11 cellular contexts compared by ENCODE assay signal in the genomic region with DNA sequence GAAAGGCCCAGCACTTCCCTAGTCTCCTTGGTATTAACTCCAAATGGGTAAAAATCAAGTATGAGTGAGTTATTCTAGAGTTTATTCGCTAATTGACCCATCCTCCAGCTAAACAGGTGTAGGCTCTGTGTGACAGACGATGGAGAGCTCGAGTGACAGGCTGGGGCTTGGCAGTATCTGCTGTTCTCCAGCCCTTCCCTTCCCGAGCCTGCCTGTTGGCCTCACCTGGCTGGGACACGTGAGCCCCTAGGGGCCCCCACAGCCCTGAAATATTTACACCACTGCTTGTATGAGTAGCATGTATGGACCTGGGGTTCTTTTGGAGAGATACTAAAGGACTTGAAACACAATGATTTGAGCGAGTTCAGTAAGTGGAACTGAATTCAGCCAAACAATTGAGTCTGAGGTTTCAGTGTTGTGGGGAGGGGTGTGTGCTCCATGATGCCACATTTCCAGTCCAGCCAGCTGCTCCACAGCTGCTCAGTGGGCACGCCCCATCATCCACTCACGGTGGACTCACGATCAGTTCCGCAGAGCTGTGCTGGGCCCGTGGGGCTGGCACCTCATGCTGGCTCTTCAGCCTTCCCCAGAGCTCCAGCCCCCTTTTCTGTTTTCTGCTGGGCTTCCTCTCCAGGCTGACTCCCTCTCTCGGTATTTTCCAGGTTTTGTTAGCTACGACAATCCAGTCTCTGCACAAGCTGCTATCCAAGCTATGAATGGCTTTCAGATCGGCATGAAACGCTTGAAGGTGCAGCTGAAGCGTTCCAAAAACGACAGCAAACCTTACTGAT.
DNase-seq lines count a peak whose midpoint lies in the region; ATAC-seq and TF ChIP-seq lines count a peak whose summit lies in the region.
"Had no signal": no experiment of that assay in that cellular context is flagged by ENCODE, and none has a peak within 500 bp of the region (broad histone marks: within the 10 kb centered on the region; RNA-seq: fewer than 3 reads in every experiment).

No MANE protein-coding gene starts in this region.

- H3K36me3 ChIP-seq in lower lobe of right lung, result peaks cover 81% of the 10 kb centered on the region
- peaks cover 0 to 51% (median 5%) of the 10 kb centered on the region in 3 donors for H3K36me3 ChIP-seq in tibial nerve

- TF ChIP-seq POLR2A in tibial nerve (IDR thresholded peaks at IDR 0.05), result no peak

- peak in 1 of 2 donors; percentile 15 for TF ChIP-seq EP300 in tibial nerve (IDR thresholded peaks at IDR 0.05)

- H3K4me3 Mint-ChIP-seq in activated CD4-positive, alpha-beta T cell treated with anti-CD3 and anti-CD28 coated beads, Interleukin-2, amount 10 ng/mL, durations not matched to agents 24 days and 14 days, result no peak overlapping the region

- WGBS in tibial nerve, 2 donors, result 44 to 49% methylated on average over 17 of the region's 17 CpGs

- no peaks in the 10 kb centered on the region for H3K27me3 Mint-ChIP-seq in activated CD4-positive, alpha-beta T cell treated with anti-CD3 and anti-CD28 coated beads, Interleukin-2, amount 10 ng/mL, durations not matched to agents 24 days and 14 days

- H3K27me3 ChIP-seq in lower lobe of right lung (ENCODE audit: low read depth) (no peaks in the 10 kb centered on the region), tibial nerve (no peaks in the 10 kb centered on the region)
- H3K27me3 ChIP-seq: Peyer's patch had no signal

- peaks cover 14% of the 10 kb centered on the region for H3K4me1 ChIP-seq in lower lobe of right lung
- peaks cover 0 to 59% (median 33%) of the 10 kb centered on the region in 4 donors for H3K4me1 ChIP-seq in tibial nerve
- H3K4me1 ChIP-seq: Peyer's patch had no signal

- peaks cover 70% of the 10 kb centered on the region for H3K36me3 Mint-ChIP-seq in activated CD4-positive, alpha-beta T cell treated with anti-CD3 and anti-CD28 coated beads, Interleukin-2, amount 10 ng/mL, durations not matched to agents 24 days and 14 days (ENCODE audit: low read depth)

- H3K4me3 ChIP-seq in lower lobe of right lung (no peak overlapping the region), tibial nerve (no peak overlapping the region)
- H3K4me3 ChIP-seq: Peyer's patch had no signal

- TF ChIP-seq CTCF in lower lobe of right lung (IDR thresholded peaks at IDR 0.05) (no peak), tibial nerve (IDR thresholded peaks at IDR 0.05) (no peak)

- intact Hi-C loops in activated CD4-positive, alpha-beta T cell treated with anti-CD3 and anti-CD28 coated beads, Interleukin-2, amount 10 ng/mL, durations not matched to agents 24 days and 14 days (cut with micrococcal nuclease), result no loop called here
- intact Hi-C loops in lower lobe of right lung (cut with DNase I), result no loop called here

- no peak for DNase-seq in activated CD4-positive, alpha-beta T cell treated with anti-CD3 and anti-CD28 coated beads, Interleukin-2, amount 10 ng/mL, durations not matched to agents 24 days and 14 days
- DNase-seq in activated CD4-positive, alpha-beta T cell treated with anti-CD3 and anti-CD28 coated beads for 1 hour, result no peak
- DNase-seq in astrocyte of the hippocampus (ENCODE audit: low read depth, low spot score) (peak; percentile 26), lower lobe of right lung (no peak), tibial nerve (ENCODE audit: low spot score in 2 of 2) (no peak), SKM-1 treated with dmso at 0.1 percent for 144 hours (lab: John Stamatoyannopoulos, UW; ENCODE audit: unreplicated experiment) (no peak), ureter (ENCODE audit: low spot score) (no peak)
- DNase-seq: activated T-cell treated with anti-CD3 and anti-CD28 coated beads, Interleukin-2, amount 50 U/mL, for 1 hour; IMR-90; Peyer's patch had no signal

- H3K4me1 Mint-ChIP-seq in activated CD4-positive, alpha-beta T cell treated with anti-CD3 and anti-CD28 coated beads, Interleukin-2, amount 10 ng/mL, durations not matched to agents 24 days and 14 days, result peaks cover 22% of the 10 kb centered on the region

- peak overlapping the region; percentile 29 for H3K27ac Mint-ChIP-seq in activated CD4-positive, alpha-beta T cell treated with anti-CD3 and anti-CD28 coated beads, Interleukin-2, amount 10 ng/mL, durations not matched to agents 24 days and 14 days

- H3K27ac ChIP-seq in lower lobe of right lung, result no peak overlapping the region
- peak overlapping the region; percentile 26 to 87 (median 64) for H3K27ac ChIP-seq in tibial nerve
- H3K27ac ChIP-seq: Peyer's patch had no signal

- no peaks in the 10 kb centered on the region for H3K9me3 Mint-ChIP-seq in activated CD4-positive, alpha-beta T cell treated with anti-CD3 and anti-CD28 coated beads, Interleukin-2, amount 10 ng/mL, durations not matched to agents 24 days and 14 days

- ATAC-seq in lower lobe of right lung (peak; percentile 34 to 53), HG02885 (IDR thresholded peaks at IDR 0.05; ENCODE audit: poor library complexity, unreplicated experiment) (no peak)

- no peaks in the 10 kb centered on the region for H3K9me3 ChIP-seq in lower lobe of right lung
- H3K9me3 ChIP-seq in tibial nerve, result no peaks in the 10 kb centered on the region
- H3K9me3 ChIP-seq: Peyer's patch had no signal
